Comparison of ENCODE assay signal across 8 cellular contexts in the genomic region with DNA sequence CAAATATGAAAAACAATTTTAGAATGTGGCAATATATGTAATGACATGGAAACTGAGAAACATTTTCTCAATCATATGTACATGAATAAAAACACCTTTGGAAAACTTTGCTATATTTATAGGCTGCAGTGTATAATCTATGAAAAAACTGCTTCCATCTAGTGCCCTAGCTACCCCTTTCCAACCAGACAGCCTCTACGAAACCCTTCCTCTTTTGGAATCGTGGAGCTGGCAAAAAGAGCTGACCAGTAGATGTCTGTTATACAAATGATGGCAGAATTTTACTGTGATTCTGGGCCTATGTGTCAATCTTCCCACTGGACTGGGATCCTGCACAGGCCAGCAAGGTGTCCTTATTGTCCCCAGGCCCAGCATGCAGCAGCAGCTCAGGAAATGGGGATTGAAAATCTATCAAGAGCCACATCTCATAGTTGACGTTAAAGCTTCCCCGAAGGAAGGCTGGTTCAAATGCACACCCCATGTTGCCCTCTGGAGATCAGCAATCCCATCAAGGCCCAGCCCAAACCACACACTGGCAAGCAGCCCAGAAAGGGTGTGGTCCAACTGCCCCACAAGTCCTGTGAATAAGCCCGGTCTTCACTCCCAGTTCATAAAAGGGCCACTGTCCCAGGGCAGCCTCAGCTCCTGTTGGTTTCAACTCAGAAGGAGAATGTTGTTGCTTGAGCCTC. TPM values are rescaled to one million over a fixed set of nuclear protein-coding genes. Genes with fewer than 3 reads are reported as not detected.
A peak's percentile ranks its signal among the peaks of the same experiment; 100 is the strongest.
DNase-seq lines count a peak whose midpoint lies in the region; ATAC-seq and TF ChIP-seq lines count a peak whose summit lies in the region.

No MANE protein-coding gene starts in this region.

- H3K27ac ChIP-seq in dorsolateral prefrontal cortex: peak overlapping the region in 56 of 59 donors; percentile 14 to 88 (median 69)

- no peaks in the 10 kb centered on the region for H3K27me3 ChIP-seq in dorsolateral prefrontal cortex

- intact Hi-C loops in dorsolateral prefrontal cortex (cut with DNase I): loop anchor here in 1 of 2 donors (5.0 kb wide), 1 partner anchor 65 kb away; the partner anchor contains the start of gene TOR3A

- TF ChIP-seq CTCF in dorsolateral prefrontal cortex (IDR thresholded peaks at IDR 0.05 in 54 of 56, conservative IDR thresholded peaks at IDR 0.05 in 2 of 56; ENCODE audit: low read depth in 1 of 56, partially characterized antibody in 56 of 56): peak in 9 of 56 donors; percentile 12 to 28 (median 14)

- DNase-seq in GF-D8 (lab: John Stamatoyannopoulos, UW) (peak; percentile 30), NCI-H748 (lab: John Stamatoyannopoulos, UW; ENCODE audit: unreplicated experiment) (peak; percentile 69), dorsolateral prefrontal cortex (peak; percentile 18 to 88 (median 80)), midbrain (lab: John Stamatoyannopoulos, UW) (peak; percentile 76), cerebellar cortex (ENCODE audit: low spot score) (no peak)

- ATAC-seq in GM19395 (IDR thresholded peaks at IDR 0.05; ENCODE audit: unreplicated experiment) (no peak), GM21423 (IDR thresholded peaks at IDR 0.05; ENCODE audit: unreplicated experiment) (no peak), HG03045 (IDR thresholded peaks at IDR 0.05; ENCODE audit: unreplicated experiment) (no peak)

- peak overlapping the region in 21 of 59 donors; percentile 4 to 44 (median 22) for H3K4me3 ChIP-seq in dorsolateral prefrontal cortex

RNA-seq across cellular contexts. Expression of gene FAM20B, which starts 8.9 kb away (rescaled TPM):
- 10 to 100 TPM; 36.3 to 88.4 (median 59.5) TPM for total RNA-seq in dorsolateral prefrontal cortex
